14 cellular contexts compared by ENCODE assay signal in the genomic region with DNA sequence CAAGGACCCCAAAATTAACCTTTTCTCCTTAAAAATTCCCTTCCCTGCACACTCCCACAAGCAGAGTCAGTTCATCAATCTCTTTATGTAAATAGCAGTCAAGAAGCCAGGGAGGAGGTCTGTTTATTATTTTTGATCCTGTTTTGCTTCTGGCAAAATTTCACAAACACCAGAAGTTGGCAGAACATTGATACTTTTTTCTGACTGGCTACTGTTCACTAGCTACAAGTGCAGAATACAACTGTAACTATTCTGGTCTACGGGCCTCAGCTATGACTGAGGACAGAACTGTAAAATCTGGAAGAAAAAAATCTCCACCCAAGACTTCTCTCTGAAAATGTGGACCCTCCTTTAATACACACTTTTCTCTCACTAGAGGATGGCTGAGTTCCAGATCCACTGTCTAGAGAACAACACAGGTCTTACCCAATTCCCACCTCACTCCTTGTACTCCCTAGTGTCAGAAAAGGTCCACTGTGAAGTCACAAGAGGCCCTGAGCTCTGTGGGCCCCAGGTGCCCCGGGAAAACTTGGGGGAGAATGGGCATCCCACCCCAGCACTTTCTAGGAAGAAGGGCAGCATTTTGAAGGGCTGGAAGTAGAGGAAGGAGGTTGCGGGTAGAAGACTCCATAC. TPM values are rescaled to one million over a fixed set of nuclear protein-coding genes. Genes with fewer than 3 reads are reported as not detected.
DNase-seq lines count a peak whose midpoint lies in the region; ATAC-seq, FAIRE-seq and TF ChIP-seq lines count a peak whose summit lies in the region.
"Had no signal": no experiment of that assay in that cellular context is flagged by ENCODE, and none has a peak within 500 bp of the region (broad histone marks: within the 10 kb centered on the region; RNA-seq: fewer than 3 reads in every experiment).

No MANE protein-coding gene starts in this region.

- TF ChIP-seq EP300 in A549 (IDR thresholded peaks at IDR 0.05): no peak

- H3K27ac ChIP-seq in A549 (peak overlapping the region; percentile 63 to 77; a peak in 4 of 6 replicates), rectal smooth muscle tissue (ENCODE audit: low read depth, low read length) (peak overlapping the region; percentile 44)

- ATAC-seq in A549 (no peak), left cardiac atrium (peak; percentile 40 to 55), GM18858 (IDR thresholded peaks at IDR 0.05; ENCODE audit: unreplicated experiment) (no peak)
- ATAC-seq: effector memory CD8-positive, alpha-beta T cell had no signal

- POLR2A ChIA-PET in A549 (lab: Yijun Ruan, JAX): no interaction called here

- no peak for TF ChIP-seq POLR2A in A549 (IDR thresholded peaks at IDR 0.05; ENCODE audit: low read length)

- WGBS in A549 (ENCODE audit: missing lambda C conversion rate): 48% methylated on average over 3 of the region's 3 CpGs

- TF ChIP-seq CTCF in A549 (IDR thresholded peaks at IDR 0.05): no peak
- no peak for TF ChIP-seq CTCF in astrocyte of the cerebellum (IDR thresholded peaks at IDR 0.05; ENCODE audit: low read depth, low read length, missing control alignments)

- no peaks in the 10 kb centered on the region for H3K9me3 ChIP-seq in A549

- no peak overlapping the region for H3K9ac ChIP-seq in rectal smooth muscle tissue (ENCODE audit: low read length)

- FAIRE-seq in A549 (lab: Jason Lieb, UNC): no peak
- FAIRE-seq: D721Med had no signal

- H3K4me3 ChIP-seq in A549 (no peak overlapping the region), astrocyte of the cerebellum (ENCODE audit: low read depth, low read length) (no peak overlapping the region), rectal smooth muscle tissue (ENCODE audit: low read length) (peak overlapping the region; percentile 22)

- DNase-seq in A549 (ENCODE audit: low read depth in 1 of 2, low spot score in 1 of 2) (no peak), astrocyte of the cerebellum (ENCODE audit: low read depth) (peak; percentile 45), left cardiac atrium (no peak), HCEC 1CT (no peak), NOMO-1 treated with dmso at 0.1 percent for 144 hours (lab: John Stamatoyannopoulos, UW; ENCODE audit: unreplicated experiment) (no peak)
- DNase-seq in activated CD8-positive, alpha-beta memory T cell treated with anti-CD3 and anti-CD28 coated beads, Interleukin-2, amount 50 U/mL, for 4 hours: no peak
- DNase-seq: ACHN; effector memory CD8-positive, alpha-beta T cell; NCI-H2029; stimulated activated naive CD4-positive, alpha-beta T cell treated with Interleukin-2 at 50 U/mL for 16 hours had no signal

- TF ChIP-seq RAD21 in A549 (conservative IDR thresholded peaks at IDR 0.05 in 1 of 2, IDR thresholded peaks at IDR 0.05 in 1 of 2): no peak

- in situ Hi-C loops in astrocyte of the cerebellum (cut with HindIII; ENCODE audit: low sequenced_read_pairs): no loop called here

- peaks cover 47% of the 10 kb centered on the region for H3K4me1 ChIP-seq in A549
- H3K4me1 ChIP-seq in rectal smooth muscle tissue (ENCODE audit: control insufficient read depth, insufficient read depth, low read length): peaks cover 24% of the 10 kb centered on the region

- CTCF ChIA-PET in A549 (lab: Yijun Ruan, JAX): interaction anchor here (0.7 to 1.4 kb wide), 2 partner anchors 8 to 43 kb away, joined by 3 read pairs; no protein-coding TSS in a partner anchor

- H3K36me3 ChIP-seq in rectal smooth muscle tissue (ENCODE audit: control insufficient read depth, insufficient read depth, low read length): no peaks in the 10 kb centered on the region

- H3K27me3 ChIP-seq in rectal smooth muscle tissue (ENCODE audit: control insufficient read depth, insufficient read depth, low read length): no peaks in the 10 kb centered on the region

- intact Hi-C loops in left cardiac atrium (cut with DNase I): no loop called here

- peak overlapping the region; percentile 75 for H3K4me2 ChIP-seq in A549

TF ChIP-seq in A549, 52 proteins besides CTCF, POLR2A, EP300 and RAD21:
- TF ChIP-seq, protein P1, sequence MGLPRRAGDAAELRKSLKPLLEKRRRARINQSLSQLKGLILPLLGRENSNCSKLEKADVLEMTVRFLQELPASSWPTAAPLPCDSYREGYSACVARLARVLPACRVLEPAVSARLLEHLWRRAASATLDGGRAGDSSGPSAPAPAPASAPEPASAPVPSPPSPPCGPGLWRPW (IDR thresholded peaks at IDR 0.05): no peak

RNA-seq across cellular contexts. Expression of a gene that starts 14.5 kb away (rescaled TPM):
- polyA plus RNA-seq in A549 (2011; rRNA removed) (2.8 TPM in 2 replicates), A549 (2017; fragmentation: RNase III; extraction: RNeasy Plus Mini Kit Qiagen cat#74134 plus additional on column Dnase treatment) (2.4 to 2.9 TPM (median 2.6 TPM) in 3 replicates)
- polyA plus RNA-seq in A549 (2012; cell fraction: cytosol; rRNA removed): 2.2 and 3.3 TPM in 2 replicates
- 4.2 TPM in 2 replicates for polyA plus RNA-seq in A549 (2012; cell fraction: nucleus; rRNA removed)
- polyA minus RNA-seq in A549 (2011; rRNA and poly(A)+ RNA removed): 15.0 and 15.6 TPM in 2 replicates
- total RNA-seq in left cardiac atrium: 10 to 100 TPM; 26.8 to 33.3 TPM
- polyA plus RNA-seq: IgD-negative memory B cell had no signal

Comparison
In these comparisons a context has a peak if more than half of its experiments do, and no peak if none do; other contexts are left out.
1. ATAC-seq: peak in left cardiac atrium (2 of 2); none in A549 (0 of 2) and GM18858 (single experiment).